24 cellular contexts compared by ENCODE assay signal in the genomic region with DNA sequence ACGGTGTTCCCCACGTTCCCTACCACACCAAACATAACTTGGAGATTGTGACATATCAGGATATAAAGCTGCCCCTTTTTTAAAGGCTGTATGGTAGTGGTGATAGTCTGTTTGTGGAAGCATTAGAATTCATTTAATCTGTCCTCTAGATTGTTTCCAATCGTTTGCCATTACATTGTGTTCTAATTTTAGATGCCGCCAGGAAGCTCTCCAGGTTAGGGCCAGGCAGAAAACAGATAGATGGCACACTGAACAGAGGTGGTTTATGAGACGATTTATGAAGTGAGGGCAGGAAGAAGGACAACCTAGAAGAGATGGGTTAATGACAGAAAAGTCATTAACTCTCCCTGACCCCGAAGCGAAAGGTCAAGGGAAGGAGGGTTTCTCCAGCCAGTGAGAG.
"Had no signal": no experiment of that assay in that cellular context is flagged by ENCODE, and none has a peak within 500 bp of the region (broad histone marks: within the 10 kb centered on the region; RNA-seq: fewer than 3 reads in every experiment).

No MANE protein-coding gene starts in this region.

- H3K9me3 ChIP-seq: colonic mucosa, left lung, right lobe of liver, spleen, testis had no signal

- H3K4me3 ChIP-seq: cardiac muscle cell, colonic mucosa, left lung, lung, right lobe of liver, spleen, testis had no signal

- H3K27ac Mint-ChIP-seq: endodermal cell; naive thymus-derived CD4-positive, alpha-beta T cell; stimulated activated naive B cell treated with anti-CD40 and anti-IgM and Interleukin-4, amounts not matched to agents 10 μg/mL and 1 μg/mL and 100 μg/mL, for 72 hours; stimulated activated naive CD8-positive, alpha-beta T cell treated with anti-CD3 and anti-CD28 coated beads, Interleukin-15, amount 100 ng/mL, for 72 hours had no signal

- H3K9me3 Mint-ChIP-seq: endodermal cell; naive thymus-derived CD4-positive, alpha-beta T cell; stimulated activated naive B cell treated with anti-CD40 and anti-IgM and Interleukin-4, amounts not matched to agents 10 μg/mL and 1 μg/mL and 100 μg/mL, for 72 hours; stimulated activated naive CD8-positive, alpha-beta T cell treated with anti-CD3 and anti-CD28 coated beads, Interleukin-15, amount 100 ng/mL, for 72 hours had no signal

- H3K36me3 ChIP-seq: cardiac muscle cell, colonic mucosa, left lung, right lobe of liver, spleen had no signal

- H3K4me3 Mint-ChIP-seq: endodermal cell; naive thymus-derived CD4-positive, alpha-beta T cell; stimulated activated naive B cell treated with anti-CD40 and anti-IgM and Interleukin-4, amounts not matched to agents 10 μg/mL and 1 μg/mL and 100 μg/mL, for 72 hours; stimulated activated naive CD8-positive, alpha-beta T cell treated with anti-CD3 and anti-CD28 coated beads, Interleukin-15, amount 100 ng/mL, for 72 hours had no signal

- H3K27ac ChIP-seq: cardiac muscle cell, colonic mucosa, foreskin keratinocyte, left lung, right lobe of liver, spleen, testis had no signal

- H3K4me1 Mint-ChIP-seq: endodermal cell; naive thymus-derived CD4-positive, alpha-beta T cell; stimulated activated naive B cell treated with anti-CD40 and anti-IgM and Interleukin-4, amounts not matched to agents 10 μg/mL and 1 μg/mL and 100 μg/mL, for 72 hours; stimulated activated naive CD8-positive, alpha-beta T cell treated with anti-CD3 and anti-CD28 coated beads, Interleukin-15, amount 100 ng/mL, for 72 hours had no signal

- H3K36me3 Mint-ChIP-seq: naive thymus-derived CD4-positive, alpha-beta T cell; stimulated activated naive B cell treated with anti-CD40 and anti-IgM and Interleukin-4, amounts not matched to agents 10 μg/mL and 1 μg/mL and 100 μg/mL, for 72 hours had no signal

- ATAC-seq: foreskin keratinocyte; left lung; naive thymus-derived CD4-positive, alpha-beta T cell; right lobe of liver; stimulated activated naive B cell treated with anti-CD40 and anti-IgM and Interleukin-4, amounts not matched to agents 10 μg/mL and 1 μg/mL and 100 μg/mL, for 72 hours; stimulated activated naive CD8-positive, alpha-beta T cell treated with anti-CD3 and anti-CD28 coated beads, Interleukin-15, amount 100 ng/mL, for 72 hours had no signal

- H3K27me3 ChIP-seq: colonic mucosa, right lobe of liver, testis had no signal

- DNase-seq: cerebellar nuclear complex; colonic mucosa; effector CD4-positive, alpha-beta T cell; endodermal cell; erythroblast; foreskin keratinocyte; head of caudate nucleus; hypothalamus; kidney glomerular epithelial cell; left lung; mesenchymal stem cell; naive thymus-derived CD4-positive, alpha-beta T cell; posterior cingulate gyrus; right lobe of liver; spleen; stimulated activated CD4-positive, alpha-beta T cell treated with anti-CD3 and anti-CD28 coated beads, Interleukin-15, amount 100 ng/mL, for 24 hours; stimulated activated CD4-positive, alpha-beta T cell treated with anti-CD3 and anti-CD28 coated beads, Interleukin-1b, Interleukin-23, amount 100 ng/mL, for 48 hours; stimulated activated CD4-positive, alpha-beta T cell treated with anti-CD3 and anti-CD28 coated beads, Interleukin-4, amount 100 ng/mL, for 4 hours; stimulated activated naive B cell treated with anti-CD40 and anti-IgM and Interleukin-4, amounts not matched to agents 10 μg/mL and 1 μg/mL and 100 μg/mL, for 72 hours; stimulated activated naive CD8-positive, alpha-beta T cell treated with anti-CD3 and anti-CD28 coated beads, Interleukin-15, amount 100 ng/mL, for 72 hours; testis; trophoblast cell had no signal

- H3K4me1 ChIP-seq: colonic mucosa, foreskin keratinocyte, left lung, right lobe of liver, spleen, testis had no signal
